Comparison of ENCODE assay signal across 12 cellular contexts in genomic region chr10:17387861-17388503, GRCh38.
A peak's percentile ranks its signal among the peaks of the same experiment; 100 is the strongest.
DNase-seq lines count a peak whose midpoint lies in the region; ATAC-seq and TF ChIP-seq lines count a peak whose summit lies in the region.
"Had no signal": no experiment of that assay in that cellular context is flagged by ENCODE, and none has a peak within 500 bp of the region (broad histone marks: within the 10 kb centered on the region; RNA-seq: fewer than 3 reads in every experiment).

No MANE protein-coding gene starts in this region.

- peaks cover 6% of the 10 kb centered on the region for H3K9me3 Mint-ChIP-seq in MCF 10A (ENCODE audit: unreplicated experiment)

- ATAC-seq in esophagus mucosa = peak; percentile 93
- ATAC-seq in GM19328 (IDR thresholded peaks at IDR 0.05; ENCODE audit: unreplicated experiment) = no peak
- ATAC-seq in HG03469 (IDR thresholded peaks at IDR 0.05; ENCODE audit: unreplicated experiment) = no peak

- TF ChIP-seq EP300 in tibial nerve (IDR thresholded peaks at IDR 0.05) = no peak

- H3K27me3 ChIP-seq in NT2/D1 (ENCODE audit: insufficient read depth, insufficient read length) (no peaks in the 10 kb centered on the region), tibial nerve (no peaks in the 10 kb centered on the region)

- H3K36me3 Mint-ChIP-seq in MCF 10A (ENCODE audit: insufficient read depth, unreplicated experiment) = no peaks in the 10 kb centered on the region

- in situ Hi-C loops in T47D (cut with HindIII; ENCODE audit: low pct_unique_long_range_greater_than_20kb, low sequenced_read_pairs) = no loop called here

- no peak overlapping the region for H3K4me3 Mint-ChIP-seq in MCF 10A (ENCODE audit: unreplicated experiment)

- no TSS peak for BruUV-seq in MCF 10A (replicated peaks; lab: Mats Ljungman, UMichigan)

- CTCF ChIA-PET in MCF 10A (lab: Yijun Ruan, JAX) = interaction anchor here (0.7 to 1.7 kb wide), 3 partner anchors 12 to 98 kb away, joined by 3 to 5 read pairs (median 4); no protein-coding TSS in a partner anchor

- H3K4me1 ChIP-seq in NT2/D1 (ENCODE audit: insufficient read depth, insufficient read length) (no peaks in the 10 kb centered on the region), tibial nerve (peaks cover 0 to 11% (median 3%) of the 10 kb centered on the region in 4 donors)

- DNase-seq in T47D (ENCODE audit: low read depth in 1 of 2, low spot score in 1 of 2) (peak; percentile 55 to 100), MCF 10A (ENCODE audit: unreplicated experiment) (no peak), NT2/D1 (ENCODE audit: low read depth, low spot score) (no peak), tibial nerve (ENCODE audit: low spot score in 2 of 2) (no peak), SK-N-DZ (ENCODE audit: low spot score) (no peak)
- DNase-seq: activated gamma-delta T cell, NCI-H446 treated with DMSO at 0.1 percent for 48 hours, posterior cingulate gyrus, WERI-Rb-1 had no signal

- intact Hi-C loops in MCF 10A (cut with micrococcal nuclease) = no loop called here

- no peak overlapping the region for H3K27ac Mint-ChIP-seq in MCF 10A (ENCODE audit: low read depth, unreplicated experiment)

- TF ChIP-seq POLR2A in tibial nerve (IDR thresholded peaks at IDR 0.05) = no peak

- H3K36me3 ChIP-seq in NT2/D1 (ENCODE audit: insufficient read depth, insufficient read length, low read length) (peaks cover 28% of the 10 kb centered on the region), tibial nerve (no peaks in the 10 kb centered on the region)
- H3K36me3 ChIP-seq: WERI-Rb-1 had no signal

- WGBS in tibial nerve, 2 donors = 23 to 34% methylated on average over 6 of the region's 6 CpGs

- H3K4me3 ChIP-seq in NT2/D1 (ENCODE audit: insufficient read length, low read depth) = peak overlapping the region; percentile 19
- peak overlapping the region in 2 of 4 donors; percentile 3 to 42 for H3K4me3 ChIP-seq in tibial nerve

- peak overlapping the region in 3 of 4 donors; percentile 64 to 81 (median 70) for H3K27ac ChIP-seq in tibial nerve
- H3K27ac ChIP-seq: WERI-Rb-1 had no signal

- POLR2A ChIA-PET in MCF 10A (lab: Yijun Ruan, JAX) = no interaction called here

- peak overlapping the region; percentile 23 for H3K9ac ChIP-seq in NT2/D1 (ENCODE audit: insufficient read length, low read depth)

- H3K27me3 Mint-ChIP-seq in MCF 10A (ENCODE audit: insufficient read depth, unreplicated experiment) = no peaks in the 10 kb centered on the region

- H3K4me1 Mint-ChIP-seq in MCF 10A (ENCODE audit: insufficient read depth, unreplicated experiment) = peaks cover 7% of the 10 kb centered on the region

- H3K9me3 ChIP-seq in NT2/D1 (ENCODE audit: insufficient read depth, low read length) (no peaks in the 10 kb centered on the region), tibial nerve (no peaks in the 10 kb centered on the region)

- no peak for TF ChIP-seq CTCF in MCF 10A (IDR thresholded peaks at IDR 0.05; ENCODE audit: unreplicated experiment)
- TF ChIP-seq CTCF in tibial nerve (IDR thresholded peaks at IDR 0.05) = no peak

Comparison
In these comparisons a context has a peak if more than half of its experiments do, and no peak if none do; other contexts are left out.
1. DNase-seq: peak in T47D (2 of 2); none in MCF 10A (single experiment), NT2/D1 (single experiment), tibial nerve (0 of 2) and SK-N-DZ (single experiment).